In the genomic region with DNA sequence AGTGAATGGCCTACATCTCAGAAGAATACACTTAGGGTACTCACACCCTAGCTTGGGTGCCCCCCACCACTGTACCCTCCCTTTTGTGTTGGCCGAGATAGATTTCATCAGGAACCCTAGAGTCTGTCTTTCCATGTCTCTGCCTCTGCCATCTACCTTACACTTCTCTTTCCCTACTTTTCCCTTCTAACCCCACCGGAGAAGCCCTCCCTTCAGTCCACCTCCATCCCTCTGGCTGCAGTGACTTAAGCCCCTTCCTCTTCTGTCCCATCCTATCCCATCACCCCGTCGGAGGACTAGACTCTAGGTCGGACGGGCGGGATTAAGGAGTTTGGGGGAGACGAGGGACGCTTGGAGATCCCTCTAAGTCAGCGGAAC, we compare ENCODE assay signal across 8 cellular contexts. TPM values are rescaled to one million over a fixed set of nuclear protein-coding genes. Genes with fewer than 3 reads are reported as not detected.
DNase-seq lines count a peak whose midpoint lies in the region; ATAC-seq, FAIRE-seq and TF ChIP-seq lines count a peak whose summit lies in the region.

No MANE protein-coding gene starts in this region.

- FAIRE-seq in GM12892 (lab: Jason Lieb, UNC): peak; percentile 30

- ATAC-seq in T-helper 17 cell (no peak), HG02588 (IDR thresholded peaks at IDR 0.05; ENCODE audit: unreplicated experiment) (no peak), HG02938 (IDR thresholded peaks at IDR 0.05; ENCODE audit: unreplicated experiment) (no peak)

- H3K27ac Mint-ChIP-seq in T-helper 17 cell: peak overlapping the region; percentile 91

- peaks cover 44% of the 10 kb centered on the region for H3K4me1 Mint-ChIP-seq in T-helper 17 cell

- TF ChIP-seq POLR2A in GM12892 (IDR thresholded peaks at IDR 0.05; ENCODE audit: low read depth, low read length) (no peak), sigmoid colon (IDR thresholded peaks at IDR 0.05) (no peak)

- H3K27me3 Mint-ChIP-seq in T-helper 17 cell: no peaks in the 10 kb centered on the region

- TF ChIP-seq CTCF in foreskin fibroblast (IDR thresholded peaks at IDR 0.05; ENCODE audit: low read depth, low read length) (no peak), sigmoid colon (IDR thresholded peaks at IDR 0.05) (no peak)

- peaks cover 3% of the 10 kb centered on the region for H3K36me3 Mint-ChIP-seq in T-helper 17 cell (ENCODE audit: low read depth)

- peak overlapping the region; percentile 90 to 99 (median 98) for H3K27ac ChIP-seq in sigmoid colon

- no peak for TF ChIP-seq EP300 in sigmoid colon (IDR thresholded peaks at IDR 0.05)

- no peaks in the 10 kb centered on the region for H3K9me3 ChIP-seq in T-helper 17 cell (ENCODE audit: control insufficient read depth, low read length, poor library complexity, severe bottlenecking)
- H3K9me3 ChIP-seq in sigmoid colon: no peaks in the 10 kb centered on the region

- DNase-seq in GM12892 (ENCODE audit: insufficient read length) (no peak), T-helper 17 cell (no peak), foreskin fibroblast (no peak), sigmoid colon (no peak), mesenteric fat pad (ENCODE audit: low spot score) (no peak), NCI-H510A treated with DMSO at 0.1 percent for 48 hours (lab: John Stamatoyannopoulos, UW) (no peak)

- peaks cover 15 to 27% (median 21%) of the 10 kb centered on the region in 4 donors for H3K36me3 ChIP-seq in sigmoid colon

- intact Hi-C loops in sigmoid colon (cut with DNase I): no loop called here

- H3K4me3 ChIP-seq in foreskin fibroblast (ENCODE audit: low read depth in 1 of 2, low read length in 2 of 2) (peak overlapping the region; percentile 86 to 89), sigmoid colon (peak overlapping the region; percentile 73 to 98 (median 90))

- H3K27me3 ChIP-seq in sigmoid colon: no peaks in the 10 kb centered on the region

- peaks cover 0 to 68% (median 59%) of the 10 kb centered on the region in 4 donors for H3K4me1 ChIP-seq in sigmoid colon

- peak overlapping the region; percentile 96 for H3K4me3 Mint-ChIP-seq in T-helper 17 cell

- WGBS in sigmoid colon, 2 donors: 4 to 6% methylated on average over 10 of the region's 10 CpGs

RNA-seq across cellular contexts. Expression of gene DLG4, which starts 0.2 kb away (rescaled TPM):
- 2.1 TPM for polyA plus RNA-seq in GM12892 (2012; ENCODE audit: missing spikeins)
- 10 to 100 TPM in 1 of 2 donors, 1 to 10 TPM in 1; 9.8 to 16.1 TPM for total RNA-seq in T-helper 17 cell
- 10 to 100 TPM; 14.6 to 27.4 (median 16.7) TPM for total RNA-seq in sigmoid colon
- polyA plus RNA-seq in sigmoid colon: 1 to 10 TPM; 1.6 to 8.3 (median 5.4) TPM
- 16.0 TPM for total RNA-seq in mesenteric fat pad

RNA-seq across cellular contexts. Expression of gene ACADVL, which starts 0.3 kb away (rescaled TPM):
- polyA plus RNA-seq in GM12892 (2012; ENCODE audit: missing spikeins): 223 TPM
- 100 to 1,000 TPM; 268 to 279 TPM for total RNA-seq in T-helper 17 cell
- 100 to 1,000 TPM; 311 to 569 (median 338) TPM for total RNA-seq in sigmoid colon
- polyA plus RNA-seq in sigmoid colon: 100 to 1,000 TPM; 211 to 587 (median 491) TPM
- total RNA-seq in mesenteric fat pad: 1,052 TPM

RNA-seq across cellular contexts. Expression of gene DVL2, which starts 14.9 kb away (rescaled TPM):
- polyA plus RNA-seq in GM12892 (2012; ENCODE audit: missing spikeins): 29.3 TPM
- total RNA-seq in T-helper 17 cell (10 to 100 TPM; 37.0 to 46.9 TPM), sigmoid colon (10 to 100 TPM; 36.4 to 56.2 (median 41.8) TPM), mesenteric fat pad (24.7 TPM)
- polyA plus RNA-seq in sigmoid colon: 10 to 100 TPM; 12.0 to 30.7 (median 13.2) TPM

RNA-seq across cellular contexts. Expression of gene PHF23, which starts 19.8 kb away (rescaled TPM):
- 20.0 TPM for polyA plus RNA-seq in GM12892 (2012; ENCODE audit: missing spikeins)
- total RNA-seq in T-helper 17 cell: 10 to 100 TPM; 19.2 to 23.2 TPM
- total RNA-seq in sigmoid colon: 10 to 100 TPM; 23.1 to 45.4 (median 35.4) TPM
- polyA plus RNA-seq in sigmoid colon: 10 to 100 TPM; 40.7 to 45.6 (median 45.1) TPM
- 47.4 TPM for total RNA-seq in mesenteric fat pad

RNA-seq across cellular contexts. Expression of gene GABARAP, which starts 22.8 kb away (rescaled TPM):
- polyA plus RNA-seq in GM12892 (2012; ENCODE audit: missing spikeins): 238 TPM
- total RNA-seq in T-helper 17 cell (100 to 1,000 TPM; 212 to 247 TPM), sigmoid colon (100 to 1,000 TPM; 147 to 645 (median 552) TPM), mesenteric fat pad (468 TPM)
- 1,000 to 10,000 TPM in 2 of 3 donors, 100 to 1,000 TPM in 1; 572 to 1,215 (median 1,036) TPM for polyA plus RNA-seq in sigmoid colon
